In genomic region chr21:32727478-32727727, GRCh38 we compare ENCODE assay signal across 8 cellular contexts. TPM values are rescaled to one million over a fixed set of nuclear protein-coding genes. Genes with fewer than 3 reads are reported as not detected.
DNase-seq lines count a peak whose midpoint lies in the region; ATAC-seq, FAIRE-seq and TF ChIP-seq lines count a peak whose summit lies in the region.

No MANE protein-coding gene starts in this region.

- H3K27ac Mint-ChIP-seq in activated naive CD4-positive, alpha-beta T cell treated with anti-CD3 and anti-CD28 coated beads, Interleukin-2, amount 50 U/mL, for 72 hours = peak overlapping the region; percentile 95 to 97

- TF ChIP-seq CTCF in kidney (IDR thresholded peaks at IDR 0.05; ENCODE audit: borderline replicate concordance, extremely low read depth, insufficient read depth) (no peak), testis (IDR thresholded peaks at IDR 0.05) (no peak)

- H3K4me3 ChIP-seq in kidney (ENCODE audit: low read length in 2 of 2) (peak overlapping the region; percentile 66 to 90), testis (peak overlapping the region; percentile 73 to 99)

- peaks cover 11 to 37% of the 10 kb centered on the region in 2 donors for H3K36me3 Mint-ChIP-seq in activated naive CD4-positive, alpha-beta T cell treated with anti-CD3 and anti-CD28 coated beads, Interleukin-2, amount 50 U/mL, for 72 hours

- peak; percentile 29 for ATAC-seq in GM19395 (IDR thresholded peaks at IDR 0.05; ENCODE audit: unreplicated experiment)
- peak; percentile 23 for ATAC-seq in HG03066 (IDR thresholded peaks at IDR 0.05; ENCODE audit: low read depth, unreplicated experiment)
- ATAC-seq in activated naive CD4-positive, alpha-beta T cell treated with anti-CD3 and anti-CD28 coated beads, Interleukin-2, amount 50 U/mL, for 72 hours = peak in 1 of 2 donors; percentile 8

- peaks cover 0 to 3% of the 10 kb centered on the region in 2 donors for H3K4me1 ChIP-seq in kidney (ENCODE audit: control insufficient read depth in 1 of 2, insufficient read depth in 1 of 2, low read depth in 1 of 2, low read length in 2 of 2)
- H3K4me1 ChIP-seq in testis = no peaks in the 10 kb centered on the region

- TF ChIP-seq POLR2A in testis (IDR thresholded peaks at IDR 0.05) = no peak

- no peak for FAIRE-seq in kidney (lab: Jason Lieb, UNC)

- no peaks in the 10 kb centered on the region for H3K27me3 ChIP-seq in testis

- H3K27ac ChIP-seq in kidney (ENCODE audit: low read depth in 2 of 2, low read length in 2 of 2) (peak overlapping the region; percentile 88 to 90), testis (peak overlapping the region; percentile 85 to 89)

- intact Hi-C loops in kidney (cut with DNase I) (no loop called here), testis (cut with DNase I; ENCODE audit: low total_unique reads) (no loop called here)

- peak overlapping the region; percentile 61 to 93 for H3K9ac ChIP-seq in kidney (ENCODE audit: low read length in 2 of 2)

- 1% methylated on average over 23 to 28 of the region's 29 CpGs for WGBS in testis, 2 donors

- no peak for DNase-seq in activated naive CD4-positive, alpha-beta T cell treated with anti-CD3 and anti-CD28 coated beads, Interleukin-2, amount 50 U/mL, for 72 hours (ENCODE audit: low spot score in 2 of 2)
- DNase-seq in kidney = peak; percentile 80
- peak; percentile 31 for DNase-seq in testis
- no peak for DNase-seq in inferior parietal cortex (ENCODE audit: extremely low spot score)
- no peak for DNase-seq in mesenteric fat pad (ENCODE audit: low spot score)
- no peak for DNase-seq in putamen (ENCODE audit: low spot score)

- peaks cover 2% of the 10 kb centered on the region in 2 donors for H3K9me3 Mint-ChIP-seq in activated naive CD4-positive, alpha-beta T cell treated with anti-CD3 and anti-CD28 coated beads, Interleukin-2, amount 50 U/mL, for 72 hours

- H3K9me3 ChIP-seq in kidney (ENCODE audit: control insufficient read depth in 1 of 2, low read length in 2 of 2) = no peaks in the 10 kb centered on the region
- H3K9me3 ChIP-seq in testis = no peaks in the 10 kb centered on the region

- no peaks in the 10 kb centered on the region for H3K36me3 ChIP-seq in kidney (ENCODE audit: control insufficient read depth in 1 of 2, insufficient read depth in 2 of 2, low read length in 2 of 2)
- no peaks in the 10 kb centered on the region for H3K36me3 ChIP-seq in testis (ENCODE audit: low read depth, missing control alignments)

RNA-seq across cellular contexts. Expression of gene SYNJ1, which starts 0.4 kb away (rescaled TPM):
- 10 to 100 TPM; 12.4 to 29.3 TPM for total RNA-seq in activated naive CD4-positive, alpha-beta T cell treated with anti-CD3 and anti-CD28 coated beads, Interleukin-2, amount 50 U/mL, for 72 hours
- 24.3 TPM for total RNA-seq in kidney
- polyA plus RNA-seq in kidney (ENCODE audit: insufficient read depth, low read depth, low replicate concordance) = 6.6 TPM
- 10 to 100 TPM; 20.9 to 22.7 TPM for total RNA-seq in testis
- 22.2 TPM for polyA plus RNA-seq in testis (ENCODE audit: insufficient read depth, low read depth, low replicate concordance)
- 16.7 TPM for total RNA-seq in mesenteric fat pad

RNA-seq across cellular contexts. Expression of gene PAXBP1, which starts 44.2 kb away (rescaled TPM):
- 10 to 100 TPM; 67.9 to 92.4 TPM for total RNA-seq in activated naive CD4-positive, alpha-beta T cell treated with anti-CD3 and anti-CD28 coated beads, Interleukin-2, amount 50 U/mL, for 72 hours
- total RNA-seq in kidney (36.9 TPM), testis (10 to 100 TPM; 53.9 to 82.1 TPM), mesenteric fat pad (30.3 TPM)
- polyA plus RNA-seq in kidney (ENCODE audit: insufficient read depth, low read depth, low replicate concordance) (12.2 TPM), testis (ENCODE audit: insufficient read depth, low read depth, low replicate concordance) (29.7 TPM)

Comparison
In these comparisons a context has a peak if more than half of its experiments do, and no peak if none do; other contexts are left out.
1. DNase-seq: peak in kidney (single experiment) and testis (single experiment); none in activated naive CD4-positive, alpha-beta T cell treated with anti-CD3 and anti-CD28 coated beads, Interleukin-2, amount 50 U/mL, for 72 hours (0 of 2), inferior parietal cortex (single experiment), mesenteric fat pad (single experiment) and putamen (single experiment).